ENCODE assay signal across 21 cellular contexts in the genomic region with DNA sequence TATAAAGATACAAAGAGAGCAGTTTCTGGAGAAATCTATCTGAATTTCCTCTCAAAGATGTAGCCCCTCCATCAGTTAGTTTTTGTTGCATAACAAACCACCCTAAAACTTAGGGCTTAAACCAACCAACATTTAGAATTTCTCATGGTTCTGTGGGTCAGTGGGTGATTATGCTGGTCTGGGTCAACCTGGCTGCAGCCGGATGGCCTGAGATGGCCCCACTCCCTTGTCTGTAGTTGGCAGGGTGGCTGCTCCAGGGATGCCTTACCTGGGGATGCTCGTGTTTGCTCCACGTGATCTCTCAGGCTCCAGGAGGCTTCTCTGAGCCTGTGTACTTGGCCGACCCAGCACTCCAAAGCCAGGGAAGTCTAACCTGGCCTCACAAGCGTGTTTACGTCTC.
A peak's percentile ranks its signal among the peaks of the same experiment; 100 is the strongest.
DNase-seq lines count a peak whose midpoint lies in the region; ATAC-seq and TF ChIP-seq lines count a peak whose summit lies in the region.
"Had no signal": no experiment of that assay in that cellular context is flagged by ENCODE, and none has a peak within 500 bp of the region (broad histone marks: within the 10 kb centered on the region; RNA-seq: fewer than 3 reads in every experiment).

No MANE protein-coding gene starts in this region.

- in situ Hi-C loops in transverse colon (cut with MboI; ENCODE audit: low pct_ligation_motif_present in 1 of 4, low pct_unique_long_range_greater_than_20kb in 1 of 4, low sequenced_read_pairs in 3 of 4), result no loop called here

- no peaks in the 10 kb centered on the region for H3K36me3 Mint-ChIP-seq in activated T-cell treated with anti-CD3 and anti-CD28 coated beads, Interleukin-2, amount 50 U/mL, for 24 hours (ENCODE audit: low read depth)
- peaks cover 39% of the 10 kb centered on the region for H3K36me3 Mint-ChIP-seq in nephron progenitor cell (ENCODE audit: low read depth)

- intact Hi-C loops in lower lobe of right lung (cut with DNase I) (no loop called here), spleen (cut with DNase I; ENCODE audit: low total_unique reads) (no loop called here), transverse colon (cut with DNase I; ENCODE audit: low total_unique reads) (no loop called here)

- H3K4me1 Mint-ChIP-seq in activated T-cell treated with anti-CD3 and anti-CD28 coated beads, Interleukin-2, amount 50 U/mL, for 24 hours (ENCODE audit: low read depth), result peaks cover 37% of the 10 kb centered on the region
- H3K4me1 Mint-ChIP-seq in nephron progenitor cell, result peaks cover 15% of the 10 kb centered on the region

- peak; percentile 19 for DNase-seq in activated T-cell treated with anti-CD3 and anti-CD28 coated beads, Interleukin-2, amount 50 U/mL, for 24 hours
- DNase-seq in activated T-cell treated with anti-CD3 and anti-CD28 coated beads for 4 hours (no peak), lower lobe of right lung (peak; percentile 17), spleen (peak; percentile 38), nephron progenitor cell (no peak), transverse colon (no peak), NCI-H146 (lab: John Stamatoyannopoulos, UW) (no peak), RKO (ENCODE audit: low spot score) (no peak)
- DNase-seq: AML-193; Calu3; CD4-positive, alpha-beta memory T cell; DMS79 treated with DMSO at 0.1 percent for 48 hours; GF-D8; GOT3; H7; HFFc6 had no signal

- H3K27me3 Mint-ChIP-seq in activated T-cell treated with anti-CD3 and anti-CD28 coated beads, Interleukin-2, amount 50 U/mL, for 24 hours, result no peaks in the 10 kb centered on the region
- H3K27me3 Mint-ChIP-seq in nephron progenitor cell (ENCODE audit: low read depth, poor library complexity), result peaks cover 11% of the 10 kb centered on the region
- H3K27me3 Mint-ChIP-seq: CD4-positive, alpha-beta memory T cell had no signal

- TF ChIP-seq POLR2A in spleen (IDR thresholded peaks at IDR 0.05), result no peak
- TF ChIP-seq POLR2A in transverse colon (IDR thresholded peaks at IDR 0.05), result no peak

- H3K9me3 ChIP-seq in lower lobe of right lung (no peaks in the 10 kb centered on the region), spleen (no peaks in the 10 kb centered on the region), transverse colon (no peaks in the 10 kb centered on the region)
- H3K9me3 ChIP-seq: A549 had no signal

- no peaks in the 10 kb centered on the region for H3K9me3 Mint-ChIP-seq in activated T-cell treated with anti-CD3 and anti-CD28 coated beads, Interleukin-2, amount 50 U/mL, for 24 hours
- no peaks in the 10 kb centered on the region for H3K9me3 Mint-ChIP-seq in nephron progenitor cell
- H3K9me3 Mint-ChIP-seq: CD14-positive monocyte; CD4-positive, alpha-beta memory T cell; HFFc6 had no signal

- no peaks in the 10 kb centered on the region for H3K27me3 ChIP-seq in lower lobe of right lung (ENCODE audit: low read depth)
- no peaks in the 10 kb centered on the region for H3K27me3 ChIP-seq in spleen (replicated peaks in 1 of 7)
- no peaks in the 10 kb centered on the region for H3K27me3 ChIP-seq in transverse colon

- 90 to 98% (median 96%) methylated on average over 3 to 6 of the region's 6 CpGs for WGBS in spleen, 5 donors
- WGBS in transverse colon (ENCODE audit: low coverage in 1 of 2), 2 donors, result 98% methylated on average over 6 of the region's 6 CpGs; no CpG with 5 or more reads in 1 of the 2 donors

- H3K36me3 ChIP-seq in lower lobe of right lung, result peaks cover 22% of the 10 kb centered on the region
- peaks cover 0 to 29% (median 0%) of the 10 kb centered on the region in 6 donors for H3K36me3 ChIP-seq in spleen
- no peaks in the 10 kb centered on the region for H3K36me3 ChIP-seq in transverse colon

- ATAC-seq in lower lobe of right lung, result no peak
- ATAC-seq: A549, HCT116 had no signal

- H3K27ac Mint-ChIP-seq in activated T-cell treated with anti-CD3 and anti-CD28 coated beads, Interleukin-2, amount 50 U/mL, for 24 hours, result no peak overlapping the region
- H3K27ac Mint-ChIP-seq in nephron progenitor cell, result no peak overlapping the region

- H3K4me3 ChIP-seq in lower lobe of right lung, result no peak overlapping the region
- H3K4me3 ChIP-seq in spleen, result no peak overlapping the region
- no peak overlapping the region for H3K4me3 ChIP-seq in transverse colon
- H3K4me3 ChIP-seq: A549 had no signal

- no peak for TF ChIP-seq EP300 in transverse colon (IDR thresholded peaks at IDR 0.05; ENCODE audit: low read depth)

- H3K4me3 Mint-ChIP-seq in activated T-cell treated with anti-CD3 and anti-CD28 coated beads, Interleukin-2, amount 50 U/mL, for 24 hours, result no peak overlapping the region
- H3K4me3 Mint-ChIP-seq in nephron progenitor cell, result no peak overlapping the region
- H3K4me3 Mint-ChIP-seq: CD14-positive monocyte; CD4-positive, alpha-beta memory T cell; HFFc6 had no signal

- H3K4me1 ChIP-seq in lower lobe of right lung (peaks cover 28% of the 10 kb centered on the region), spleen (peaks cover 21 to 42% (median 32%) of the 10 kb centered on the region in 6 donors), transverse colon (peaks cover 0 to 15% (median 2%) of the 10 kb centered on the region in 4 donors)

- TF ChIP-seq CTCF in lower lobe of right lung (IDR thresholded peaks at IDR 0.05) (no peak), spleen (IDR thresholded peaks at IDR 0.05 in 8 of 11, conservative IDR thresholded peaks at IDR 0.05 in 3 of 11) (no peak), nephron progenitor cell (IDR thresholded peaks at IDR 0.05) (no peak), transverse colon (IDR thresholded peaks at IDR 0.05) (no peak)

- H3K27ac ChIP-seq in lower lobe of right lung (no peak overlapping the region), spleen (no peak overlapping the region), transverse colon (no peak overlapping the region)
- H3K27ac ChIP-seq: 22Rv1, HL-60 had no signal

Comparison
In these comparisons a context has a peak if more than half of its experiments do, and no peak if none do; other contexts are left out.
1. DNase-seq: peak in activated T-cell treated with anti-CD3 and anti-CD28 coated beads, Interleukin-2, amount 50 U/mL, for 24 hours (single experiment), lower lobe of right lung (single experiment) and spleen (single experiment); none in activated T-cell treated with anti-CD3 and anti-CD28 coated beads for 4 hours (single experiment), nephron progenitor cell (single experiment), transverse colon (single experiment), NCI-H146 (single experiment) and RKO (single experiment).